Comparison of ENCODE assay signal across 34 cellular contexts in the genomic region with DNA sequence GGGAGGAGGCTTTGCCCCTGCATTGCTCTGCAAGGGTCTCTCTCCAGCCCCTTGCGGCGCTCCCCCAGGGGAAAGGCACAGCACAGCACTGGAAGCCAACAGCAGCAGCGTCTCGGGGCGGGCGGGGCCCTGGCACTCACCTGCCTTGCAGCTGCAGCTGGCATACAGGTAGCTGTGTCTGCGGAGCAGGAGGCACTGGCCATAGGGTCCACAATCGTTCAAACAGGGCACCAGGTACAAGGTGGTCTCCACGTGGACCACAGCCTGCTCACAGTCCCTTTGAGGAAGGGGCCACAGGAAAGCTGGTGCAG.
"Had no signal": no experiment of that assay in that cellular context is flagged by ENCODE, and none has a peak within 500 bp of the region (broad histone marks: within the 10 kb centered on the region; RNA-seq: fewer than 3 reads in every experiment).

No MANE protein-coding gene starts in this region.

- H3K27me3 ChIP-seq: MG63 had no signal

- H3K27ac ChIP-seq: KMS-11 had no signal

- H3K4me2 ChIP-seq: KMS-11 had no signal

- DNase-seq: Karpas-422, Kasumi-1, MG63, MM.1S, MV-4-11, NCI-H1048, NCI-H1092, NCI-H1092 treated with DMSO at 0.1 percent for 48 hours, NCI-H1105, NCI-H1105 treated with DMSO at 0.1 percent for 48 hours, NCI-H1417, NCI-H1417 treated with DMSO at 0.1 percent for 48 hours, NCI-H1436, NCI-H1436 treated with DMSO at 0.1 percent for 48 hours, NCI-H146, NCI-H1694, NCI-H1694 treated with DMSO at 0.1 percent for 48 hours, NCI-H187, NCI-H187 treated with DMSO at 0.1 percent for 48 hours, NCI-H1930, NCI-H2029, NCI-H2029 treated with DMSO at 0.1 percent for 48 hours, NCI-H2081, NCI-H2081 treated with DMSO at 0.1 percent for 48 hours, NCI-H2107, NCI-H2171, NCI-H2171 treated with DMSO at 0.1 percent for 48 hours, NCI-H2227 treated with DMSO at 0.1 percent for 48 hours, NCI-H226, NCI-H345, NCI-H446, NCI-H446 treated with DMSO at 0.1 percent for 48 hours, NCI-H510A had no signal

- H3K4me3 ChIP-seq: MG63 had no signal

- H3K9ac ChIP-seq: KMS-11 had no signal

- H3K9me3 ChIP-seq: MG63 had no signal
